19 cellular contexts compared by ENCODE assay signal in genomic region chr3:126339466-126339865, GRCh38. TPM values are rescaled to one million over a fixed set of nuclear protein-coding genes. Genes with fewer than 3 reads are reported as not detected.
"Had no signal": no experiment of that assay in that cellular context is flagged by ENCODE, and none has a peak within 500 bp of the region (broad histone marks: within the 10 kb centered on the region; RNA-seq: fewer than 3 reads in every experiment).

No MANE protein-coding gene starts in this region.

- H3K36me3 ChIP-seq: neutrophil, upper lobe of right lung had no signal

- DNase-seq: activated CD4-positive, alpha-beta memory T cell treated with anti-CD3 and anti-CD28 coated beads for 36 hours; activated naive CD8-positive, alpha-beta T cell treated with anti-CD3 and anti-CD28 coated beads for 36 hours; activated T-cell treated with anti-CD3 and anti-CD28 coated beads, Interleukin-2, amount 50 U/mL, for 72 hours; hippocampal formation; kidney glomerular epithelial cell; retina; SHP77; small intestine; stimulated activated CD4-positive, alpha-beta T cell treated with anti-CD3 and anti-CD28 coated beads, Interleukin-4, amount 100 ng/mL, for 24 hours; stimulated activated naive CD4-positive, alpha-beta T cell treated with Interleukin-2 at 50 U/mL for 16 hours; T-helper 1 cell; T1000 had no signal

- H3K27ac ChIP-seq: neutrophil, upper lobe of right lung had no signal

- H3K9me3 ChIP-seq: neutrophil, SK-N-SH, upper lobe of right lung had no signal

- H3K27me3 Mint-ChIP-seq: activated naive CD8-positive, alpha-beta T cell treated with anti-CD3 and anti-CD28 coated beads for 36 hours had no signal

- H3K4me3 ChIP-seq: lung, upper lobe of right lung had no signal

- H3K9me3 Mint-ChIP-seq: activated naive CD8-positive, alpha-beta T cell treated with anti-CD3 and anti-CD28 coated beads for 36 hours; activated T-cell treated with anti-CD3 and anti-CD28 coated beads, Interleukin-2, amount 50 U/mL, for 72 hours had no signal

- ATAC-seq: activated T-cell treated with anti-CD3 and anti-CD28 coated beads, Interleukin-2, amount 50 U/mL, for 72 hours had no signal

- H3K4me3 Mint-ChIP-seq: activated CD4-positive, alpha-beta memory T cell treated with anti-CD3 and anti-CD28 coated beads for 36 hours; activated naive CD8-positive, alpha-beta T cell treated with anti-CD3 and anti-CD28 coated beads for 36 hours; activated T-cell treated with anti-CD3 and anti-CD28 coated beads, Interleukin-2, amount 50 U/mL, for 72 hours had no signal

- H3K4me1 Mint-ChIP-seq: activated naive CD8-positive, alpha-beta T cell treated with anti-CD3 and anti-CD28 coated beads for 36 hours had no signal

- H3K36me3 Mint-ChIP-seq: activated CD4-positive, alpha-beta memory T cell treated with anti-CD3 and anti-CD28 coated beads for 36 hours; activated naive CD8-positive, alpha-beta T cell treated with anti-CD3 and anti-CD28 coated beads for 36 hours had no signal

- H3K27ac Mint-ChIP-seq: activated CD4-positive, alpha-beta memory T cell treated with anti-CD3 and anti-CD28 coated beads for 36 hours; activated naive CD8-positive, alpha-beta T cell treated with anti-CD3 and anti-CD28 coated beads for 36 hours; activated T-cell treated with anti-CD3 and anti-CD28 coated beads, Interleukin-2, amount 50 U/mL, for 72 hours had no signal

- H3K27me3 ChIP-seq: upper lobe of right lung had no signal

RNA-seq across cellular contexts. Expression of gene CFAP100, which starts 55.2 kb away (rescaled TPM):
- total RNA-seq: activated CD4-positive, alpha-beta memory T cell treated with anti-CD3 and anti-CD28 coated beads for 36 hours; activated naive CD8-positive, alpha-beta T cell treated with anti-CD3 and anti-CD28 coated beads for 36 hours; activated T-cell treated with anti-CD3 and anti-CD28 coated beads, Interleukin-2, amount 50 U/mL, for 72 hours; astrocyte; bronchial epithelial cell; upper lobe of right lung had no signal
- polyA plus RNA-seq: esophagus, SK-N-SH, small intestine had no signal
